ENCODE assay signal across 18 cellular contexts in genomic region chr11:32032478-32032877, GRCh38. TPM values are rescaled to one million over a fixed set of nuclear protein-coding genes. Genes with fewer than 3 reads are reported as not detected.
DNase-seq lines count a peak whose midpoint lies in the region; ATAC-seq and TF ChIP-seq lines count a peak whose summit lies in the region.
"Had no signal": no experiment of that assay in that cellular context is flagged by ENCODE, and none has a peak within 500 bp of the region (broad histone marks: within the 10 kb centered on the region; RNA-seq: fewer than 3 reads in every experiment).

No MANE protein-coding gene starts in this region.

- peak overlapping the region; percentile 65 for H3K4me3 Mint-ChIP-seq in HFFc6
- H3K4me3 Mint-ChIP-seq: activated naive CD8-positive, alpha-beta T cell; memory B cell had no signal

- no peak overlapping the region for H3K27ac ChIP-seq in right cardiac atrium (ENCODE audit: low read length)
- H3K27ac ChIP-seq: C4-2B, RWPE1, spleen had no signal

- H3K9me3 Mint-ChIP-seq in HFFc6 = peaks cover 6% of the 10 kb centered on the region; the same call in 1 of the 2 replicates
- H3K9me3 Mint-ChIP-seq: memory B cell had no signal

- H3K27me3 ChIP-seq in MG63 (no peaks in the 10 kb centered on the region), right cardiac atrium (ENCODE audit: control insufficient read depth, insufficient read depth) (peaks cover 4% of the 10 kb centered on the region)

- WGBS in right cardiac atrium = 50% methylated on average over 4 of the region's 4 CpGs

- peaks cover 41% of the 10 kb centered on the region for H3K4me1 Mint-ChIP-seq in HFFc6 (ENCODE audit: low read depth)

- peak overlapping the region; percentile 88 for H3K27ac Mint-ChIP-seq in HFFc6
- H3K27ac Mint-ChIP-seq: activated naive CD8-positive, alpha-beta T cell; memory B cell had no signal

- DNase-seq in HFFc6 (peak; percentile 24), MG63 (no peak), fibroblast of peridontal ligament (ENCODE audit: extremely low read depth) (peak; percentile 60), right cardiac atrium (no peak), NCI-H2227 (lab: John Stamatoyannopoulos, UW; ENCODE audit: unreplicated experiment) (no peak), mesenteric fat pad (ENCODE audit: low spot score) (no peak)
- DNase-seq: cerebellar nuclear complex, GF-D8, NCI-H2171 treated with DMSO at 0.1 percent for 48 hours, spleen, T1000 had no signal

- H3K9me3 ChIP-seq in MG63 = no peaks in the 10 kb centered on the region
- H3K9me3 ChIP-seq in right cardiac atrium (ENCODE audit: control insufficient read depth, low read length) = no peaks in the 10 kb centered on the region

- H3K36me3 Mint-ChIP-seq in HFFc6 (ENCODE audit: low read depth) = peaks cover 5% of the 10 kb centered on the region; the same call in 1 of the 2 replicates
- H3K36me3 Mint-ChIP-seq: activated naive CD8-positive, alpha-beta T cell; memory B cell had no signal

- intact Hi-C loops in right cardiac atrium (cut with DNase I) = no loop called here

- no peak for TF ChIP-seq CTCF in HFFc6 (IDR thresholded peaks at IDR 0.05)

- ATAC-seq in GM18517 (IDR thresholded peaks at IDR 0.05; ENCODE audit: unreplicated experiment) = peak; percentile 43
- ATAC-seq in HG03280 (IDR thresholded peaks at IDR 0.05; ENCODE audit: unreplicated experiment) = no peak
- no peak for ATAC-seq in right cardiac atrium
- ATAC-seq: HCT116 had no signal

- H3K4me3 ChIP-seq in MG63 (peak overlapping the region; percentile 21), right cardiac atrium (ENCODE audit: low read length) (no peak overlapping the region)
- H3K4me3 ChIP-seq: spleen had no signal

- H3K36me3 ChIP-seq in MG63 = no peaks in the 10 kb centered on the region
- H3K36me3 ChIP-seq: spleen had no signal

- H3K27me3 Mint-ChIP-seq in HFFc6 (ENCODE audit: insufficient read depth) = peaks cover 2% of the 10 kb centered on the region; the same call in 1 of the 2 replicates

- H3K4me1 ChIP-seq in right cardiac atrium (ENCODE audit: control insufficient read depth, insufficient read depth, low read length) = no peaks in the 10 kb centered on the region
- H3K4me1 ChIP-seq: spleen had no signal

RNA-seq across cellular contexts. Expression of gene RCN1, which starts 58.4 kb away (rescaled TPM):
- 100 to 1,000 TPM; 212 to 294 (median 264) TPM for total RNA-seq in HFFc6 (2021; fragmentation: NEBNext Ultra II Directional; extraction: Animal tissue kit (Norgen Biotek cat#: 25700))
- total RNA-seq in MG63 (2014; rRNA removed; shearing (Covaris generic); ENCODE audit: low replicate concordance) = 132 and 169 TPM in 2 replicates
- total RNA-seq in right cardiac atrium (10 to 100 TPM; 27.7 to 37.1 (median 31.5) TPM), mesenteric fat pad (133 TPM)
- 29.8 TPM for polyA plus RNA-seq in right cardiac atrium

Comparison
In these comparisons a context has a peak if more than half of its experiments do, and no peak if none do; other contexts are left out.
1. DNase-seq: peak in HFFc6 (single experiment) and fibroblast of peridontal ligament (single experiment); none in MG63 (single experiment), right cardiac atrium (0 of 3), NCI-H2227 (single experiment) and mesenteric fat pad (single experiment).